ENCODE assay signal across 22 cellular contexts in genomic region chr1:84415386-84415785, GRCh38. TPM values are rescaled to one million over a fixed set of nuclear protein-coding genes. Genes with fewer than 3 reads are reported as not detected.
"Had no signal": no experiment of that assay in that cellular context is flagged by ENCODE, and none has a peak within 500 bp of the region (broad histone marks: within the 10 kb centered on the region; RNA-seq: fewer than 3 reads in every experiment).

No MANE protein-coding gene starts in this region.

- H3K36me3 ChIP-seq: right atrium auricular region, tibial artery, uterus had no signal

- H3K4me3 ChIP-seq: right atrium auricular region, tibial artery, uterus had no signal

- H3K9me3 ChIP-seq: right atrium auricular region, tibial artery, uterus had no signal

- H3K4me3 Mint-ChIP-seq: activated naive CD4-positive, alpha-beta T cell treated with anti-CD3 and anti-CD28 coated beads, Interleukin-2, amount 10 ng/mL, durations not matched to agents 7 days and 5 days; activated T-helper 17 cell treated with anti-CD3 and anti-CD28 coated beads, Interleukin-2, amount 50 U/mL, for 72 hours; natural killer cell treated with Interleukin-12 subunit alpha and Interleukin-12 subunit beta and Interleukin-15 and Interleukin-18, amount 100 ng/mL, for 72 hours had no signal

- H3K27ac Mint-ChIP-seq: activated naive CD4-positive, alpha-beta T cell treated with anti-CD3 and anti-CD28 coated beads, Interleukin-2, amount 10 ng/mL, durations not matched to agents 7 days and 5 days; activated T-helper 17 cell treated with anti-CD3 and anti-CD28 coated beads, Interleukin-2, amount 50 U/mL, for 72 hours; natural killer cell treated with Interleukin-12 subunit alpha and Interleukin-12 subunit beta and Interleukin-15 and Interleukin-18, amount 100 ng/mL, for 72 hours had no signal

- H3K4me1 Mint-ChIP-seq: activated naive CD4-positive, alpha-beta T cell treated with anti-CD3 and anti-CD28 coated beads, Interleukin-2, amount 10 ng/mL, durations not matched to agents 7 days and 5 days; activated T-helper 17 cell treated with anti-CD3 and anti-CD28 coated beads, Interleukin-2, amount 50 U/mL, for 72 hours had no signal

- ATAC-seq: activated T-helper 17 cell treated with anti-CD3 and anti-CD28 coated beads, Interleukin-2, amount 50 U/mL, for 72 hours; natural killer cell treated with Interleukin-12 subunit alpha and Interleukin-12 subunit beta and Interleukin-15 and Interleukin-18, amount 100 ng/mL, for 72 hours had no signal

- H3K36me3 Mint-ChIP-seq: activated naive CD4-positive, alpha-beta T cell treated with anti-CD3 and anti-CD28 coated beads, Interleukin-2, amount 10 ng/mL, durations not matched to agents 7 days and 5 days; natural killer cell treated with Interleukin-12 subunit alpha and Interleukin-12 subunit beta and Interleukin-15 and Interleukin-18, amount 100 ng/mL, for 72 hours had no signal

- H3K27me3 Mint-ChIP-seq: activated naive CD4-positive, alpha-beta T cell treated with anti-CD3 and anti-CD28 coated beads, Interleukin-2, amount 10 ng/mL, durations not matched to agents 7 days and 5 days; activated T-helper 17 cell treated with anti-CD3 and anti-CD28 coated beads, Interleukin-2, amount 50 U/mL, for 72 hours had no signal

- H3K9me3 Mint-ChIP-seq: activated naive CD4-positive, alpha-beta T cell treated with anti-CD3 and anti-CD28 coated beads, Interleukin-2, amount 10 ng/mL, durations not matched to agents 7 days and 5 days; activated T-helper 17 cell treated with anti-CD3 and anti-CD28 coated beads, Interleukin-2, amount 50 U/mL, for 72 hours; natural killer cell treated with Interleukin-12 subunit alpha and Interleukin-12 subunit beta and Interleukin-15 and Interleukin-18, amount 100 ng/mL, for 72 hours had no signal

- H3K27ac ChIP-seq: right atrium auricular region, tibial artery, uterus had no signal

- DNase-seq: activated CD4-positive, CD25-positive, alpha-beta regulatory T cell treated with anti-CD3 and anti-CD28 coated beads, Interleukin-2, amount 50 U/mL, for 72 hours; activated naive CD4-positive, alpha-beta T cell treated with anti-CD3 and anti-CD28 coated beads, Interleukin-2, amount 10 ng/mL, durations not matched to agents 7 days and 5 days; activated T-cell treated with anti-CD3 and anti-CD28 coated beads for 4 hours; central memory CD4-positive, alpha-beta T cell; cortex of kidney; effector CD8-positive, alpha-beta T cell; head of caudate nucleus; mesendoderm; stimulated activated CD4-positive, alpha-beta T cell treated with anti-CD3 and anti-CD28 coated beads, Interleukin-15, amount 100 ng/mL, for 24 hours; stimulated activated CD4-positive, alpha-beta T cell treated with anti-CD3 and anti-CD28 coated beads, Interleukin-4, amount 100 ng/mL, for 24 hours; stimulated activated naive CD4-positive, alpha-beta T cell; T-helper 1 cell; T1000; tibial artery; uterus had no signal

- H3K27me3 ChIP-seq: right atrium auricular region, tibial artery, uterus had no signal

- H3K4me1 ChIP-seq: right atrium auricular region, uterus had no signal

RNA-seq across cellular contexts. Expression of gene DNASE2B, which starts 17.1 kb away (rescaled TPM):
- total RNA-seq: activated T-helper 17 cell treated with anti-CD3 and anti-CD28 coated beads, Interleukin-2, amount 50 U/mL, for 72 hours; epithelial cell of proximal tubule; frontal cortex; natural killer cell treated with Interleukin-12 subunit alpha and Interleukin-12 subunit beta and Interleukin-15 and Interleukin-18, amount 100 ng/mL, for 72 hours; posterior vena cava; right atrium auricular region; skeletal muscle tissue; uterus had no signal
